In genomic region chr10:29957887-29958330, GRCh38 we compare ENCODE assay signal across 12 cellular contexts.
DNase-seq lines count a peak whose midpoint lies in the region; FAIRE-seq and TF ChIP-seq lines count a peak whose summit lies in the region.
"Had no signal": no experiment of that assay in that cellular context is flagged by ENCODE, and none has a peak within 500 bp of the region (broad histone marks: within the 10 kb centered on the region; RNA-seq: fewer than 3 reads in every experiment).

No MANE protein-coding gene starts in this region.

- no peaks in the 10 kb centered on the region for H3K27me3 Mint-ChIP-seq in mesothelial cell of epicardium (ENCODE audit: low read depth)

- POLR2A ChIA-PET in GM10248 (lab: Yijun Ruan, JAX): no interaction called here

- CTCF ChIA-PET in GM10248 (lab: Yijun Ruan, JAX): no interaction called here

- no peaks in the 10 kb centered on the region for H3K9me3 ChIP-seq in small intestine (ENCODE audit: control insufficient read depth, low read depth)
- H3K9me3 ChIP-seq: mucosa of descending colon had no signal

- H3K4me1 Mint-ChIP-seq in mesothelial cell of epicardium: peaks cover 49% of the 10 kb centered on the region

- H3K36me3 ChIP-seq in small intestine (ENCODE audit: control insufficient read depth in 2 of 2, insufficient read depth in 2 of 2, low read length in 2 of 2): no peaks in the 10 kb centered on the region

- no peak overlapping the region for H3K4me3 Mint-ChIP-seq in mesothelial cell of epicardium

- FAIRE-seq in small intestine (lab: Jason Lieb, UNC): no peak

- H3K36me3 Mint-ChIP-seq in mesothelial cell of epicardium: peaks cover 2% of the 10 kb centered on the region

- WGBS in small intestine, 3 donors: 49 to 69% (median 62%) methylated on average over 4 of the region's 4 CpGs

- H3K27me3 ChIP-seq in small intestine (ENCODE audit: control insufficient read depth in 2 of 2, insufficient read depth in 2 of 2, low read length in 2 of 2): no peaks in the 10 kb centered on the region

- H3K9me3 Mint-ChIP-seq in mesothelial cell of epicardium: no peaks in the 10 kb centered on the region

- no peak for TF ChIP-seq CTCF in AG10803 (conservative IDR thresholded peaks at IDR 0.05; ENCODE audit: low read length)
- TF ChIP-seq CTCF in coronary artery (IDR thresholded peaks at IDR 0.05): no peak
- no peak for TF ChIP-seq CTCF in mesothelial cell of epicardium (IDR thresholded peaks at IDR 0.05; ENCODE audit: unreplicated experiment)
- TF ChIP-seq CTCF in GM10248 (IDR thresholded peaks at IDR 0.05; ENCODE audit: control extremely low read depth, extremely low read depth, low read depth, missing control alignments): no peak

- H3K27ac Mint-ChIP-seq in mesothelial cell of epicardium: peak overlapping the region; percentile 86

- no peaks in the 10 kb centered on the region for H3K4me1 ChIP-seq in small intestine (ENCODE audit: control insufficient read depth in 2 of 2, insufficient read depth in 1 of 2, low read depth in 1 of 2, low read length in 1 of 2)

- peak overlapping the region; percentile 56 to 80 for H3K27ac ChIP-seq in coronary artery
- no peak overlapping the region for H3K27ac ChIP-seq in small intestine (ENCODE audit: low read depth in 1 of 2, low read length in 1 of 2)

- H3K4me3 ChIP-seq in AG10803 (ENCODE audit: low read length) (no peak overlapping the region), coronary artery (no peak overlapping the region), small intestine (ENCODE audit: low read depth in 1 of 2, low read length in 2 of 2) (no peak overlapping the region)
- H3K4me3 ChIP-seq: mucosa of descending colon had no signal

- DNase-seq in AG10803 (ENCODE audit: low read depth) (peak; percentile 64), M059J (ENCODE audit: low read depth) (peak; percentile 78), coronary artery (ENCODE audit: low spot score) (peak; percentile 96), mesothelial cell of epicardium (ENCODE audit: low spot score in 2 of 2, unreplicated experiment in 2 of 2) (no peak), NCI-H1048 (lab: John Stamatoyannopoulos, UW) (no peak), NCI-H1417 (lab: John Stamatoyannopoulos, UW) (no peak), GM10248 (ENCODE audit: extremely low spot score) (no peak), small intestine (no peak)
- DNase-seq: activated gamma-delta T cell, H7, mucosa of descending colon, T-helper 9 cell had no signal

Comparison
In these comparisons a context has a peak if more than half of its experiments do, and no peak if none do; other contexts are left out.
1. DNase-seq: peak in AG10803 (single experiment), M059J (single experiment) and coronary artery (single experiment); none in mesothelial cell of epicardium (0 of 2), NCI-H1048 (single experiment), NCI-H1417 (0 of 3), GM10248 (single experiment) and small intestine (single experiment).
2. H3K27ac ChIP-seq: peak in coronary artery (2 of 2); none in small intestine (0 of 2).